10 cellular contexts compared by ENCODE assay signal in the genomic region with DNA sequence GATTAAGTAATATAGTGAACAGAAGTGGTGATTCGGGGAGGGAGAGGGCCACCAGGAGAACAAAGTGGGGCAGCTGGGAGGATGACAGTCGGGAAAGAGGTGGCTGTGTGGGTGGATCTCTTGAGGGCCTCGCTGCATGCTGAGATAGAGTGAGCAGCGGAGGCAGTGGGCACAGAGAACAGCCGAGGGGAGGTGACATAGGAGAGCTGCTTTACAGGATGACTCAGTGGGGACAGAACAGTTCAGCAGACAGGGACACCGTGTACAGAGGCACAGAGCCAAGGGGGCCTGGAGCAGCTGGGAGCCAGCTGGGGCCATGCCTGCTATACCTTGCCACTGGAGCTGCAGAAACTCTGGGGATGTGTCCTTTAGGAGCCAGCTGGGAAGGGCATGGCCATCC.
DNase-seq lines count a peak whose midpoint lies in the region; ATAC-seq and TF ChIP-seq lines count a peak whose summit lies in the region.
"Had no signal": no experiment of that assay in that cellular context is flagged by ENCODE, and none has a peak within 500 bp of the region (broad histone marks: within the 10 kb centered on the region; RNA-seq: fewer than 3 reads in every experiment).

No MANE protein-coding gene starts in this region.

- in situ Hi-C loops in Panc1 (cut with HindIII; ENCODE audit: low pct_unique_long_range_greater_than_20kb, low sequenced_read_pairs), result no loop called here

- H3K36me3 ChIP-seq in Panc1 (ENCODE audit: control insufficient read depth, insufficient read depth, low read length) (no peaks in the 10 kb centered on the region), right atrium auricular region (no peaks in the 10 kb centered on the region), skeletal muscle tissue (ENCODE audit: control insufficient read depth in 3 of 3, insufficient read depth in 3 of 3, low read length in 3 of 3) (no peaks in the 10 kb centered on the region)

- H3K9me3 ChIP-seq in Panc1 (ENCODE audit: control insufficient read depth, insufficient read depth, low read depth, low read length), result no peaks in the 10 kb centered on the region
- no peaks in the 10 kb centered on the region for H3K9me3 ChIP-seq in right atrium auricular region
- H3K9me3 ChIP-seq in skeletal muscle tissue (ENCODE audit: control insufficient read depth in 3 of 3, low read length in 3 of 3), result no peaks in the 10 kb centered on the region

- ATAC-seq in Panc1 (peak; percentile 58; the same call in 1 of the 2 replicates), HG03280 (IDR thresholded peaks at IDR 0.05; ENCODE audit: unreplicated experiment) (no peak)

- H3K9ac ChIP-seq in skeletal muscle tissue (ENCODE audit: low read depth in 1 of 3, low read length in 3 of 3), result peak overlapping the region in 2 of 3 donors; percentile 50 to 62
- H3K9ac ChIP-seq: KMS-11 had no signal

- POLR2A ChIA-PET in Panc1 (lab: Charles Lee), result no interaction called here

- TF ChIP-seq CTCF in Panc1 (IDR thresholded peaks at IDR 0.05), result no peak
- no peak for TF ChIP-seq CTCF in right atrium auricular region (IDR thresholded peaks at IDR 0.05)

- DNase-seq in NCI-H1092 treated with DMSO at 0.1 percent for 48 hours (lab: John Stamatoyannopoulos, UW) (peak; percentile 88), Panc1 (ENCODE audit: low read depth, low spot score) (no peak), right atrium auricular region (ENCODE audit: low spot score) (peak; percentile 87), pons (ENCODE audit: low spot score) (no peak), hepatic stellate cell (ENCODE audit: low spot score) (no peak), GM19238 (ENCODE audit: insufficient read length, low spot score) (no peak)
- DNase-seq: activated gamma-delta T cell had no signal

- H3K4me1 ChIP-seq in Panc1 (ENCODE audit: control insufficient read depth, insufficient read depth, low read length), result no peaks in the 10 kb centered on the region
- H3K4me1 ChIP-seq in right atrium auricular region, result peaks cover 0 to 62% of the 10 kb centered on the region in 2 donors
- peaks cover 57 to 84% (median 63%) of the 10 kb centered on the region in 3 donors for H3K4me1 ChIP-seq in skeletal muscle tissue (ENCODE audit: control insufficient read depth in 3 of 3, insufficient read depth in 3 of 3, low read length in 3 of 3)

- CTCF ChIA-PET in Panc1 (lab: Charles Lee), result no interaction called here

- H3K27me3 ChIP-seq in Panc1 (ENCODE audit: control insufficient read depth, insufficient read depth, low read length) (no peaks in the 10 kb centered on the region), right atrium auricular region (no peaks in the 10 kb centered on the region), skeletal muscle tissue (ENCODE audit: control insufficient read depth in 3 of 3, insufficient read depth in 3 of 3, low read length in 3 of 3) (no peaks in the 10 kb centered on the region)

- BruUV-seq in Panc1 (replicated peaks; lab: Mats Ljungman, UMichigan), result no TSS peak

- intact Hi-C loops in Panc1 (cut with micrococcal nuclease; ENCODE audit: unreplicated experiment), result no loop called here

- no peak overlapping the region for H3K27ac ChIP-seq in Panc1 (ENCODE audit: low read length)
- H3K27ac ChIP-seq in right atrium auricular region, result peak overlapping the region; percentile 81 to 97
- peak overlapping the region; percentile 70 for H3K27ac ChIP-seq in skeletal muscle tissue (ENCODE audit: low read depth, low read length)
- H3K27ac ChIP-seq: KMS-11 had no signal

- H3K4me3 ChIP-seq in Panc1 (ENCODE audit: low read depth in 2 of 2, low read length in 2 of 2) (no peak overlapping the region), right atrium auricular region (no peak overlapping the region), skeletal muscle tissue (ENCODE audit: low read length in 3 of 3) (peak overlapping the region in 2 of 3 donors; percentile 3 to 22)

Comparison
In these comparisons a context has a peak if more than half of its experiments do, and no peak if none do; other contexts are left out.
1. DNase-seq: peak in NCI-H1092 treated with DMSO at 0.1 percent for 48 hours (single experiment) and right atrium auricular region (single experiment); none in Panc1 (single experiment), pons (single experiment), hepatic stellate cell (single experiment) and GM19238 (single experiment).
2. H3K4me3 ChIP-seq: peak in skeletal muscle tissue (2 of 3); none in Panc1 (0 of 2) and right atrium auricular region (0 of 2).